Comparison of ENCODE assay signal across 1 cellular context in the genomic region with DNA sequence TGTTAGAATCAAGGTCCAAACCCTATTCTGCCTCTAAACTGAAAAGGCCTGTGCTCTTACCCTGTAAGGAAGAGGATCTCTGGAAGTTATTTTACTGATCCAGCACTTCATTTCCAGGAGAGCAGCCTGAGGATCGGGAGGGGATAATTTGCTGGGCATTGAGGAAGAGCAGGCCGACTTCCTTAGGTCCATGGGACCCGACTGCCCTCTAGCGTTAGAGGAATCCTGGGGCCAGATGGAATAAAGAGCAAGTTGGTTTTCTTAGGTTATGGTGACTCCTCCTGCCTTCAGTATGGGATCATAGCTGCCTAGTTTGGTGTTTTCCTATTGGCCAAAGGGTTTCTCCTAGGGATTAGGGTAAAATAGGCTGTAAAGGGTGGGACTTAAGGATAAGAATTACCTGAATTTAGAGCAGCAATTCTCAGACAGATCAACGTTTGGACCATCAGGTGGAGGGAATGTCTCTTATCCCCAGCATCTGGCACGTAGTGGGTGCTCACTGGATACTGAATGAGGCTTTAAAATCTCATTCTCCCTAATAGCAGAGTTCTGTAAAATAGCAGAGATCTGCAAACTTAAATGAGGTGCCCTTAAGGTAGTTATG.
TF ChIP-seq lines count a peak whose summit lies in the region.

No MANE protein-coding gene starts in this region.

TF ChIP-seq in GM23338, 12 proteins besides CTCF, POLR2A, EP300 and RAD21 (continued from another document):
- no peak for TF ChIP-seq ZNF462 (CRISPR knock-in tag; IDR thresholded peaks at IDR 0.05)
- TF ChIP-seq JUNB (IDR thresholded peaks at IDR 0.05; ENCODE audit: unreplicated experiment), result no peak
